Comparison of ENCODE assay signal across 8 cellular contexts in the genomic region with DNA sequence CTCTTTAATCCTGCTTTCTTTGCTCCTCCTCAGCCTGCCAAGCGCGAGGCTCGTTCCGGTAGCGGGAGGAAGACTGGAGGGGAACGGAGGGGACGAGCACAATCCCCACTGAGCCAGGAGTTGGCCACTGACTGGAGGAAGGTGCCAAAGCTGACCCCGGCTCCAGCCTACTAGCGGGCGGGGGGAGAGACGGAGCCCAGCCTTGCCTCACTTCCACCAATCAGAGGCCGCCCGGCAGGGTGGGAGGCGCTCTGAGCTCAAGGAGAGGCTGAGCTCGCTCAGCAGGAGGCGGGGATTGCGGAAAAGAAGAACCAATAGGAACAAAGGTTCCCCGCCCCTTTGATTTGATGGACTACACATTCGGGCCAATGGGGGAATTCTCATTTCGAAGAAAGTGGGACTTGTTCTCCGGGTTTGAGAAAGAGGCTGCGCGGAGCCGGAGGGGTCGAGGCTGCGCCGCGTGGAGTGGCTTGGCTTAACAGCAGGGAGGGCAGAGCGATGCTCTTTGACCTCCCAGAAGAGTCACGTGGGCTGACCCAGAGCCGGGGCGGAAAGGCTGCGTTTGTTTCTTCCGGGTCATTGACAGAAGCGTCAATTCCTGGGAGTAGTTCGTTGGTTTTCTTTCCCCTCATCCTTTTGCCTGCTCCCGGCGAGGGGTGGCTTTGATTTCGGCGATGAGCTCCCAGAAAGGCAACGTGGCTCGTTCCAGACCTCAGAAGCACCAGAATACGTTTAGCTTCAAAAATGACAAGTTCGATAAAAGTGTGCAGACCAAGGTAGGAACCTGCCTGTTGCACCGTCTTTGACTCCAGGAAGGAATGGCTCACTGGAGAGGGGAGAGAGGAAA. TPM values are rescaled to one million over a fixed set of nuclear protein-coding genes. Genes with fewer than 3 reads are reported as not detected.
A peak's percentile ranks its signal among the peaks of the same experiment; 100 is the strongest.
DNase-seq lines count a peak whose midpoint lies in the region; ATAC-seq and TF ChIP-seq lines count a peak whose summit lies in the region.

Gene ABHD17B (minus strand): TSS at position 133 of the 847 bp plus-strand sequence. CDS start 36,113 bp downstream, outside the sequence.
Gene C9orf85 (plus strand): TSS at position 579 of the 847 bp plus-strand sequence. CDS start 96 bp downstream, at position 675.

- H3K4me3 Mint-ChIP-seq in GM23338 (peak within 1 kb of the TSS; percentile 100), naive B cell (peak within 1 kb of the TSS; percentile 94 to 100 (median 100))
- peak within 1 kb of the TSS; percentile 99 for H3K4me3 Mint-ChIP-seq in activated T-helper 17 cell treated with anti-CD3 and anti-CD28 coated beads, Interleukin-2, amount 50 U/mL, for 72 hours
- H3K4me3 Mint-ChIP-seq in stimulated activated memory B cell treated with anti-CD40 and anti-IgM and Interleukin-4, amounts not matched to agents 10 μg/mL and 1 μg/mL and 100 μg/mL, for 72 hours: peak within 1 kb of the TSS; percentile 100

- H3K9me3 Mint-ChIP-seq in GM23338: no peaks in the 10 kb centered on the region; the same call in 1 of the 3 replicates
- H3K9me3 Mint-ChIP-seq in activated T-helper 17 cell treated with anti-CD3 and anti-CD28 coated beads, Interleukin-2, amount 50 U/mL, for 72 hours: no peaks in the 10 kb centered on the region
- H3K9me3 Mint-ChIP-seq in naive B cell: no peaks in the 10 kb centered on the region
- no peaks in the 10 kb centered on the region for H3K9me3 Mint-ChIP-seq in stimulated activated memory B cell treated with anti-CD40 and anti-IgM and Interleukin-4, amounts not matched to agents 10 μg/mL and 1 μg/mL and 100 μg/mL, for 72 hours

- H4K20me1 ChIP-seq in DOHH2 (ENCODE audit: control insufficient read depth, insufficient read depth, low read depth, low read length) (peaks cover 35% of the 10 kb centered on the region; the same call in 1 of the 2 replicates), GM23338 (replicated peaks; ENCODE audit: insufficient read depth) (peaks cover 36% of the 10 kb centered on the region)

- POLR2A ChIA-PET in RWPE1 (lab: Yijun Ruan, JAX; ENCODE audit: low non-redundant PET): interaction anchor here (0.6 kb wide), 1 partner anchor 92 kb away, joined by 4 read pairs; no protein-coding TSS in a partner anchor

- H3K27ac ChIP-seq in DOHH2 (ENCODE audit: low read depth, low read length): peak within 1 kb of the TSS; percentile 78
- H3K27ac ChIP-seq in GM23338 (ENCODE audit: low read depth): peak within 1 kb of the TSS; percentile 95
- H3K27ac ChIP-seq in RWPE1: peak within 1 kb of the TSS; percentile 97

- no peaks in the 10 kb centered on the region for H3K27me3 ChIP-seq in DOHH2 (ENCODE audit: control insufficient read depth, low read length)
- H3K27me3 ChIP-seq in GM23338 (ENCODE audit: insufficient read depth): no peaks in the 10 kb centered on the region

- peaks cover 96% of the 10 kb centered on the region for H3K79me2 ChIP-seq in DOHH2 (ENCODE audit: control insufficient read depth, low read length)
- H3K79me2 ChIP-seq in GM23338 (replicated peaks; ENCODE audit: insufficient read depth): peaks cover 94% of the 10 kb centered on the region

- peaks cover 13% of the 10 kb centered on the region for H3K36me3 Mint-ChIP-seq in GM23338 (ENCODE audit: low read depth)
- peaks cover 13% of the 10 kb centered on the region for H3K36me3 Mint-ChIP-seq in activated T-helper 17 cell treated with anti-CD3 and anti-CD28 coated beads, Interleukin-2, amount 50 U/mL, for 72 hours (ENCODE audit: low read depth)
- H3K36me3 Mint-ChIP-seq in naive B cell: peaks cover 0 to 7% of the 10 kb centered on the region in 2 donors
- no peaks in the 10 kb centered on the region for H3K36me3 Mint-ChIP-seq in stimulated activated memory B cell treated with anti-CD40 and anti-IgM and Interleukin-4, amounts not matched to agents 10 μg/mL and 1 μg/mL and 100 μg/mL, for 72 hours

- DNase-seq in GM23338 (ENCODE audit: low spot score) (peak; percentile 100), LHCN-M2 (ENCODE audit: low read depth) (peak; percentile 99), RWPE1 (ENCODE audit: low spot score) (peak; percentile 99), fibroblast of gingiva (ENCODE audit: low read depth) (peak; percentile 99), naive B cell (peak; percentile 97)

- H3K27ac Mint-ChIP-seq in GM23338: peak within 1 kb of the TSS; percentile 99
- H3K27ac Mint-ChIP-seq in activated T-helper 17 cell treated with anti-CD3 and anti-CD28 coated beads, Interleukin-2, amount 50 U/mL, for 72 hours: peak within 1 kb of the TSS; percentile 98
- peak within 1 kb of the TSS; percentile 93 to 99 (median 98) for H3K27ac Mint-ChIP-seq in naive B cell
- H3K27ac Mint-ChIP-seq in stimulated activated memory B cell treated with anti-CD40 and anti-IgM and Interleukin-4, amounts not matched to agents 10 μg/mL and 1 μg/mL and 100 μg/mL, for 72 hours: peak within 1 kb of the TSS; percentile 89

- ATAC-seq in GM23338 (peak; percentile 93), naive B cell (ENCODE audit: low read depth in 2 of 2) (peak; percentile 89 to 90)
- ATAC-seq in activated T-helper 17 cell treated with anti-CD3 and anti-CD28 coated beads, Interleukin-2, amount 50 U/mL, for 72 hours (replicated peaks): peak; percentile 96
- peak; percentile 98 for ATAC-seq in stimulated activated memory B cell treated with anti-CD40 and anti-IgM and Interleukin-4, amounts not matched to agents 10 μg/mL and 1 μg/mL and 100 μg/mL, for 72 hours

- no peak within 1 kb of the TSS for H2AFZ ChIP-seq in GM23338

- H3K4me1 ChIP-seq in DOHH2 (ENCODE audit: control insufficient read depth, low read length) (peaks cover 52% of the 10 kb centered on the region), GM23338 (ENCODE audit: insufficient read depth) (peaks cover 38% of the 10 kb centered on the region)

- H3K9me2 ChIP-seq in DOHH2 (replicated peaks; ENCODE audit: control insufficient read depth, low read length) (no peaks in the 10 kb centered on the region), GM23338 (ENCODE audit: insufficient read depth) (no peaks in the 10 kb centered on the region)

- TF ChIP-seq CTCF in DOHH2 (IDR thresholded peaks at IDR 0.05; ENCODE audit: low read depth, low read length, poor library complexity, severe bottlenecking) (no peak), GM23338 (conservative IDR thresholded peaks at IDR 0.05; ENCODE audit: low read depth in 2 of 2) (no peak), RWPE1 (conservative IDR thresholded peaks at IDR 0.05; ENCODE audit: low read depth) (no peak)

- H3F3A ChIP-seq in DOHH2 (ENCODE audit: control insufficient read depth, insufficient read depth): peaks cover 4% of the 10 kb centered on the region; the same call in 1 of the 2 replicates
- H3F3A ChIP-seq in GM23338 (replicated peaks; ENCODE audit: low read depth): peaks cover 7% of the 10 kb centered on the region

- CTCF ChIA-PET in RWPE1 (lab: Yijun Ruan, JAX): interaction anchor here (0.6 to 2.1 kb wide), 2 partner anchors 114 to 841 kb away, joined by 3 to 4 read pairs; no protein-coding TSS in a partner anchor

- H3K4me1 Mint-ChIP-seq in GM23338 (peaks cover 44% of the 10 kb centered on the region), naive B cell (peaks cover 42 to 70% (median 65%) of the 10 kb centered on the region in 3 donors)
- H3K4me1 Mint-ChIP-seq in activated T-helper 17 cell treated with anti-CD3 and anti-CD28 coated beads, Interleukin-2, amount 50 U/mL, for 72 hours: peaks cover 23% of the 10 kb centered on the region
- H3K4me1 Mint-ChIP-seq in stimulated activated memory B cell treated with anti-CD40 and anti-IgM and Interleukin-4, amounts not matched to agents 10 μg/mL and 1 μg/mL and 100 μg/mL, for 72 hours: peaks cover 47% of the 10 kb centered on the region

- H3K9me3 ChIP-seq in DOHH2 (ENCODE audit: control insufficient read depth, insufficient read depth, low read length): no peaks in the 10 kb centered on the region

- peaks cover 14% of the 10 kb centered on the region for H3K27me3 Mint-ChIP-seq in GM23338 (ENCODE audit: insufficient read depth, low read depth, poor library complexity)
- H3K27me3 Mint-ChIP-seq in activated T-helper 17 cell treated with anti-CD3 and anti-CD28 coated beads, Interleukin-2, amount 50 U/mL, for 72 hours: no peaks in the 10 kb centered on the region
- H3K27me3 Mint-ChIP-seq in naive B cell: no peaks in the 10 kb centered on the region
- H3K27me3 Mint-ChIP-seq in stimulated activated memory B cell treated with anti-CD40 and anti-IgM and Interleukin-4, amounts not matched to agents 10 μg/mL and 1 μg/mL and 100 μg/mL, for 72 hours: no peaks in the 10 kb centered on the region

- H3K4me3 ChIP-seq in DOHH2 (ENCODE audit: low read length) (peak within 1 kb of the TSS; percentile 99), GM23338 (peak within 1 kb of the TSS; percentile 89)

- peaks cover 30% of the 10 kb centered on the region for H3K36me3 ChIP-seq in DOHH2 (ENCODE audit: control insufficient read depth, low read length)
- H3K36me3 ChIP-seq in GM23338 (ENCODE audit: insufficient read depth): peaks cover 2% of the 10 kb centered on the region; the same call in 1 of the 2 replicates

- H3K4me2 ChIP-seq in DOHH2 (ENCODE audit: low read length) (peak within 1 kb of the TSS; percentile 84), GM23338 (peak within 1 kb of the TSS; percentile 81)

TF ChIP-seq in GM23338, 12 proteins besides CTCF, POLR2A, EP300 and RAD21 (continues in another document):
- TF ChIP-seq POLR2AphosphoS5 (IDR thresholded peaks at IDR 0.05; ENCODE audit: low read depth) (peak; percentile 100), ZNF331 (CRISPR knock-in tag; IDR thresholded peaks at IDR 0.05; ENCODE audit: low read depth) (no peak), STAT1 (IDR thresholded peaks at IDR 0.05; ENCODE audit: unreplicated experiment) (no peak)

RNA-seq across cellular contexts. Expression of gene ABHD17B, which starts in this region (rescaled TPM):
- total RNA-seq in GM23338 (2014; rRNA removed; shearing (Covaris generic)): 99.3 and 112 TPM in 2 replicates
- 27.9 and 32.2 TPM in 2 replicates for polyA plus RNA-seq in GM23338 (2016; fragmentation: Nextera tagmentation; extraction: Ambion mirVana)
- total RNA-seq in LHCN-M2 (2014; rRNA removed): 16.9 and 20.3 TPM in 2 replicates
- 3.3 TPM for polyA plus RNA-seq in LHCN-M2 (2012)
- 10 to 100 TPM in 1 of 2 donors, 1 to 10 TPM in 1; 7.1 to 15.6 TPM for total RNA-seq in activated T-helper 17 cell treated with anti-CD3 and anti-CD28 coated beads, Interleukin-2, amount 50 U/mL, for 72 hours
- polyA plus RNA-seq in naive B cell (ENCODE audit: low read depth in 6 of 6): 10 to 100 TPM; 47.4 to 83.9 (median 60.2) TPM

RNA-seq across cellular contexts. Expression of gene C9orf85, which starts in this region (rescaled TPM):
- 10.3 and 18.5 TPM in 2 replicates for total RNA-seq in GM23338 (2014; rRNA removed; shearing (Covaris generic))
- 20.8 and 21.5 TPM in 2 replicates for polyA plus RNA-seq in GM23338 (2016; fragmentation: Nextera tagmentation; extraction: Ambion mirVana)
- total RNA-seq in LHCN-M2 (2014; rRNA removed): 18.7 and 19.0 TPM in 2 replicates
- polyA plus RNA-seq in LHCN-M2 (2012): 8.0 TPM
- 10 to 100 TPM in 1 of 2 donors, 1 to 10 TPM in 1; 7.1 to 10.9 TPM for total RNA-seq in activated T-helper 17 cell treated with anti-CD3 and anti-CD28 coated beads, Interleukin-2, amount 50 U/mL, for 72 hours
- 10 to 100 TPM in 4 of 6 donors, 1 to 10 TPM in 2; 2.1 to 15.7 (median 11.6) TPM for polyA plus RNA-seq in naive B cell (ENCODE audit: low read depth in 6 of 6)

Comparison
In these comparisons a context has a peak if more than half of its experiments do, and no peak if none do; other contexts are left out.
1. Peak in every context shown above with its lines: DNase-seq, ATAC-seq, H3K4me3 ChIP-seq and H3K27ac ChIP-seq.